In the genomic region with DNA sequence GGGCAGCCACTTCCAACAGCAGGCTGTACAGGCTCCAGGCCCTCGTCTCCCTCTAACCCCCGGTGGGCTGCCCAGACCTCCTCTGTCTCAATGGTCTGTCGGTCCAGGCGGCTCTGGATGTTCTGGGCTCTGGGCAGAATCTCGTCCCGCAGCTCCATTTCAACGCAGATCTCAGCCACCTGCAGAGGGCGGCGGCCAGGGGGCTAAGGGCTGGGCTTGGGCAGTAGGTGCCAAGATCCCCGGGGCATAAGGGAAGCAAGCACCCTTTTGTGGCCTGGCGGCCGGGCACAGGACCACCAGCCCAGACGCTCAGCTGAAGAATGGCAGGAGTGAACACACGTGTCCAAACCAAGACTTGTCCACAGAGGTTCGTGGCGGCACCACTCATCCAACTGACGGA, we compare ENCODE assay signal across 28 cellular contexts. TPM values are rescaled to one million over a fixed set of nuclear protein-coding genes. Genes with fewer than 3 reads are reported as not detected.
"Had no signal": no experiment of that assay in that cellular context is flagged by ENCODE, and none has a peak within 500 bp of the region (broad histone marks: within the 10 kb centered on the region; RNA-seq: fewer than 3 reads in every experiment).

No MANE protein-coding gene starts in this region.

- H3K9me3 Mint-ChIP-seq: naive B cell; stimulated activated effector memory CD8-positive, alpha-beta T cell treated with anti-CD3 and anti-CD28 coated beads, Interleukin-12 subunit alpha, Interleukin-12 subunit beta, amount 100 ng/mL, for 72 hours; stimulated activated naive B cell treated with anti-CD40 and anti-IgM and Interleukin-4, amounts not matched to agents 10 μg/mL and 1 μg/mL and 100 μg/mL, for 72 hours; stimulated activated naive CD8-positive, alpha-beta T cell treated with anti-CD3 and anti-CD28 coated beads, Interleukin-15, Interleukin-2, amounts not matched to agents 100 ng/mL and 50 ng/mL, for 24 hours had no signal

- H3K27me3 Mint-ChIP-seq: naive B cell; naive thymus-derived CD8-positive, alpha-beta T cell; progenitor cell of endocrine pancreas; stimulated activated naive B cell treated with anti-CD40 and anti-IgM and Interleukin-4, amounts not matched to agents 10 μg/mL and 1 μg/mL and 100 μg/mL, for 72 hours; stimulated activated naive CD8-positive, alpha-beta T cell treated with anti-CD3 and anti-CD28 coated beads, Interleukin-15, Interleukin-2, amounts not matched to agents 100 ng/mL and 50 ng/mL, for 24 hours had no signal

- H3K36me3 Mint-ChIP-seq: neural progenitor cell had no signal

- H3K79me2 ChIP-seq: parathyroid adenoma had no signal

- H3K27ac ChIP-seq: neural progenitor cell, ovary, parathyroid adenoma, psoas muscle, right lobe of liver, sigmoid colon, stomach, thoracic aorta, thyroid gland, tibial nerve, upper lobe of left lung, uterus had no signal

- H3K36me3 ChIP-seq: neural progenitor cell, ovary, right lobe of liver, sigmoid colon, thoracic aorta, thyroid gland, tibial nerve, uterus had no signal

- H3K27me3 ChIP-seq: neural progenitor cell, ovary, right lobe of liver, thyroid gland, tibial nerve, upper lobe of left lung, uterus had no signal

- ATAC-seq: naive thymus-derived CD8-positive, alpha-beta T cell; psoas muscle; right cardiac atrium; right lobe of liver; stimulated activated effector memory CD8-positive, alpha-beta T cell treated with anti-CD3 and anti-CD28 coated beads, Interleukin-12 subunit alpha, Interleukin-12 subunit beta, amount 100 ng/mL, for 72 hours; stimulated activated naive B cell treated with anti-CD40 and anti-IgM and Interleukin-4, amounts not matched to agents 10 μg/mL and 1 μg/mL and 100 μg/mL, for 72 hours had no signal

- H3K4me3 Mint-ChIP-seq: naive B cell; naive thymus-derived CD8-positive, alpha-beta T cell; nephron progenitor cell; neural progenitor cell; stimulated activated effector memory CD8-positive, alpha-beta T cell treated with anti-CD3 and anti-CD28 coated beads, Interleukin-12 subunit alpha, Interleukin-12 subunit beta, amount 100 ng/mL, for 72 hours; stimulated activated naive B cell treated with anti-CD40 and anti-IgM and Interleukin-4, amounts not matched to agents 10 μg/mL and 1 μg/mL and 100 μg/mL, for 72 hours; stimulated activated naive CD8-positive, alpha-beta T cell treated with anti-CD3 and anti-CD28 coated beads, Interleukin-15, Interleukin-2, amounts not matched to agents 100 ng/mL and 50 ng/mL, for 24 hours had no signal

- H3K9me3 ChIP-seq: ovary, psoas muscle, right lobe of liver, sigmoid colon, stomach, thoracic aorta, thyroid gland, tibial nerve, upper lobe of left lung, uterus had no signal

- H3K4me2 ChIP-seq: neural progenitor cell had no signal

- H3K9ac ChIP-seq: neural progenitor cell, parathyroid adenoma had no signal

- H2AFZ ChIP-seq: neural progenitor cell, parathyroid adenoma had no signal

- H3K4me3 ChIP-seq: neural progenitor cell, ovary, psoas muscle, right lobe of liver, sigmoid colon, stomach, thoracic aorta, thyroid gland, tibial nerve, upper lobe of left lung, uterus had no signal

- H3K4me1 ChIP-seq: neural progenitor cell, parathyroid adenoma, psoas muscle, right lobe of liver, sigmoid colon, stomach, thyroid gland, tibial nerve, upper lobe of left lung, uterus had no signal

- H3K27ac Mint-ChIP-seq: nephron progenitor cell; neural progenitor cell; progenitor cell of endocrine pancreas; stimulated activated effector memory CD8-positive, alpha-beta T cell treated with anti-CD3 and anti-CD28 coated beads, Interleukin-12 subunit alpha, Interleukin-12 subunit beta, amount 100 ng/mL, for 72 hours; stimulated activated naive B cell treated with anti-CD40 and anti-IgM and Interleukin-4, amounts not matched to agents 10 μg/mL and 1 μg/mL and 100 μg/mL, for 72 hours; stimulated activated naive CD8-positive, alpha-beta T cell treated with anti-CD3 and anti-CD28 coated beads, Interleukin-15, Interleukin-2, amounts not matched to agents 100 ng/mL and 50 ng/mL, for 24 hours had no signal

- DNase-seq: naive B cell; naive thymus-derived CD8-positive, alpha-beta T cell; nephron progenitor cell; ovary; psoas muscle; right cardiac atrium; right lobe of liver; sigmoid colon; small intestine; stimulated activated CD4-positive, alpha-beta T cell treated with anti-CD3 and anti-CD28 coated beads, Interleukin-15, amount 100 ng/mL, for 24 hours; stimulated activated CD4-positive, alpha-beta T cell treated with anti-CD3 and anti-CD28 coated beads, Interleukin-2, amount 100 ng/mL, for 24 hours; stimulated activated CD4-positive, alpha-beta T cell treated with anti-CD3 and anti-CD28 coated beads, Interleukin-2, amount 100 ng/mL, for 48 hours; stimulated activated CD4-positive, alpha-beta T cell treated with anti-CD3 and anti-CD28 coated beads, Interleukin-4, amount 100 ng/mL, for 24 hours; stimulated activated naive B cell treated with anti-CD40 and anti-IgM and Interleukin-4, amounts not matched to agents 10 μg/mL and 1 μg/mL and 100 μg/mL, for 72 hours; stimulated activated naive CD4-positive, alpha-beta T cell treated with Interleukin-2 at 50 U/mL for 16 hours; stomach; thyroid gland; trophoblast cell; uterus had no signal

RNA-seq across cellular contexts. Expression of a gene that starts 9.2 kb away (rescaled TPM):
- total RNA-seq: naive thymus-derived CD8-positive, alpha-beta T cell; progenitor cell of endocrine pancreas; temporal lobe; thoracic aorta had no signal
- polyA plus RNA-seq: naive thymus-derived CD8-positive, alpha-beta T cell had no signal

RNA-seq across cellular contexts. Expression of a gene that starts 27.7 kb away (rescaled TPM):
- polyA plus RNA-seq: naive thymus-derived CD8-positive, alpha-beta T cell had no signal
